ENCODE assay signal across 8 cellular contexts in the genomic region with DNA sequence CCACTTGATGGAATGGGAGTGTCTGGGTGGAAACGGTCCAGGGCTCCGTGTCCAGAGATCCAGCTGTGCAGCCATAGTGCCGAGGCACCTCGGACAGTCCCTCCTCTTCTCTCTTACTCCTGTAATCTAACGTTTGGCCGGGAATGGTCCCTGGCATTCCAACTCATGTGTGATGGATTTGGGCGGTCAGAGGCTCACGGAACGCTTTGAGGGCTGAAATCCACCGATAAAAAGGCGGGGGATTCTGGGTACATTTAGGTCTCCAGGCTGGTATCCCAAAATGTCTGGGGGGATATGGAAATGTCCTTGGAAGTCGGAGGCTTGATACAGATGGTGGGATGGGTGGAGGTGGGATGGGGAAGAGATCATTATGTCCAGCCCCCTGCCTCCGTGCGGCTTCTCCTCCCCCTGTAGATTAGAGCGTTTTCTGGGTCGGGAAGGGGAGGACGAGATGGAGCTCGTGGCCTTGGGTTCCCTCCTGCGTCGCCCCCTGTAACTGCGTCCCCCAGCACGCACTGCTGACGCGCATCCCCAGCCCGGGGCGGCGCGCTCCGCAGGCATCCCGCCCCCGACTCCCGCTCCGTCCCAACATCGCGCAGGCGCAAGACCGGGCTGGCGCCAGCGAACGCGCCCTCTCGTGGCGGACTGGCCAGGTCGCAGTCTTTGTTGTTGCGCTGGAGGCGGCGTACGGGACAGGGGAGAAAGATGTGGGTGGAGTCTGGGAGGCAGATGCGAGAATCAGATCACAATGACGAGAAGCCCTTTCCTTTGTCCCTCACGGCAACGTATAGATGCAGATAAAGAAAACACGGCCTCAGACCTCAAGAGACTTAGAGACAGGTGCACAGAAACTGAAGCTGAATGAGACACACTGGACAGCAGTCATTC. TPM values are rescaled to one million over a fixed set of nuclear protein-coding genes. Genes with fewer than 3 reads are reported as not detected.
DNase-seq lines count a peak whose midpoint lies in the region; ATAC-seq and TF ChIP-seq lines count a peak whose summit lies in the region.

No MANE protein-coding gene starts in this region.

- H3K27me3 Mint-ChIP-seq in activated T-cell treated with anti-CD3 and anti-CD28 coated beads, Interleukin-2, amount 50 U/mL, for 72 hours (ENCODE audit: low read depth), result no peaks in the 10 kb centered on the region
- no peaks in the 10 kb centered on the region for H3K27me3 Mint-ChIP-seq in naive thymus-derived CD8-positive, alpha-beta T cell
- H3K27me3 Mint-ChIP-seq in stimulated activated memory B cell treated with anti-CD40 and anti-IgM and Interleukin-4, amounts not matched to agents 10 μg/mL and 1 μg/mL and 100 μg/mL, for 72 hours, result no peaks in the 10 kb centered on the region

- DNase-seq in DMS79 (lab: John Stamatoyannopoulos, UW), result peak; percentile 90
- DNase-seq in Kasumi-1 (lab: John Stamatoyannopoulos, UW), result peak; percentile 93 to 98
- DNase-seq in Peyer's patch, result peak; percentile 90 to 95 (median 94)
- DNase-seq in activated T-cell treated with anti-CD3 and anti-CD28 coated beads, Interleukin-2, amount 50 U/mL, for 72 hours, result peak; percentile 95 to 98
- DNase-seq in fibroblast of lung (ENCODE audit: low read depth in 2 of 2), result peak; percentile 82 to 87
- peak; percentile 92 to 99 (median 96) for DNase-seq in naive thymus-derived CD8-positive, alpha-beta T cell

- peak overlapping the region; percentile 23 to 64 (median 60) for H3K27ac ChIP-seq in Peyer's patch
- peak overlapping the region; percentile 71 for H3K27ac ChIP-seq in fibroblast of lung (ENCODE audit: insufficient read depth, low read length)

- POLR2A ChIA-PET in naive thymus-derived CD8-positive, alpha-beta T cell (lab: Charles Lee), result interaction anchor here (0.7 to 2.8 kb wide), 12 partner anchors 10 to 67 kb away, joined by 3 to 53 read pairs (median 4); a partner anchor contains a TSS

- TF ChIP-seq CTCF in Peyer's patch (IDR thresholded peaks at IDR 0.05) (peak; percentile 92 to 98 (median 98)), fibroblast of lung (conservative IDR thresholded peaks at IDR 0.05 in 1 of 2, IDR thresholded peaks at IDR 0.05 in 1 of 2; ENCODE audit: low read depth in 1 of 2, low read length in 2 of 2) (peak; percentile 69 to 80)

- H3K36me3 ChIP-seq in Peyer's patch (no peaks in the 10 kb centered on the region), fibroblast of lung (ENCODE audit: control insufficient read depth, insufficient read depth, low read length) (no peaks in the 10 kb centered on the region)

- peak; percentile 82 for ATAC-seq in GM21723 (IDR thresholded peaks at IDR 0.05; ENCODE audit: unreplicated experiment)
- peak; percentile 95 for ATAC-seq in activated T-cell treated with anti-CD3 and anti-CD28 coated beads, Interleukin-2, amount 50 U/mL, for 72 hours (replicated peaks in 1 of 2)
- ATAC-seq in naive thymus-derived CD8-positive, alpha-beta T cell, result peak; percentile 88 to 96
- peak; percentile 96 for ATAC-seq in stimulated activated memory B cell treated with anti-CD40 and anti-IgM and Interleukin-4, amounts not matched to agents 10 μg/mL and 1 μg/mL and 100 μg/mL, for 72 hours

- peaks cover 0 to 2% of the 10 kb centered on the region in 2 donors for H3K36me3 Mint-ChIP-seq in activated T-cell treated with anti-CD3 and anti-CD28 coated beads, Interleukin-2, amount 50 U/mL, for 72 hours (ENCODE audit: insufficient read depth in 2 of 2)
- no peaks in the 10 kb centered on the region for H3K36me3 Mint-ChIP-seq in naive thymus-derived CD8-positive, alpha-beta T cell
- H3K36me3 Mint-ChIP-seq in stimulated activated memory B cell treated with anti-CD40 and anti-IgM and Interleukin-4, amounts not matched to agents 10 μg/mL and 1 μg/mL and 100 μg/mL, for 72 hours, result no peaks in the 10 kb centered on the region

- peaks cover 0 to 14% (median 7%) of the 10 kb centered on the region in 4 donors for H3K4me1 ChIP-seq in Peyer's patch
- peaks cover 2% of the 10 kb centered on the region for H3K4me1 ChIP-seq in fibroblast of lung (ENCODE audit: control insufficient read depth, extremely low read depth, insufficient read depth, low read length)

- H3K9me3 Mint-ChIP-seq in activated T-cell treated with anti-CD3 and anti-CD28 coated beads, Interleukin-2, amount 50 U/mL, for 72 hours, result no peaks in the 10 kb centered on the region
- H3K9me3 Mint-ChIP-seq in naive thymus-derived CD8-positive, alpha-beta T cell, result no peaks in the 10 kb centered on the region
- H3K9me3 Mint-ChIP-seq in stimulated activated memory B cell treated with anti-CD40 and anti-IgM and Interleukin-4, amounts not matched to agents 10 μg/mL and 1 μg/mL and 100 μg/mL, for 72 hours, result no peaks in the 10 kb centered on the region

- peak overlapping the region; percentile 91 for H3K27ac Mint-ChIP-seq in activated T-cell treated with anti-CD3 and anti-CD28 coated beads, Interleukin-2, amount 50 U/mL, for 72 hours
- peak overlapping the region; percentile 86 to 98 (median 97) for H3K27ac Mint-ChIP-seq in naive thymus-derived CD8-positive, alpha-beta T cell
- peak overlapping the region; percentile 66 for H3K27ac Mint-ChIP-seq in stimulated activated memory B cell treated with anti-CD40 and anti-IgM and Interleukin-4, amounts not matched to agents 10 μg/mL and 1 μg/mL and 100 μg/mL, for 72 hours

- H3K4me2 ChIP-seq in fibroblast of lung (ENCODE audit: extremely low read depth, insufficient read depth, low read length), result peak overlapping the region; percentile 91

- H3K27me3 ChIP-seq in Peyer's patch (no peaks in the 10 kb centered on the region), fibroblast of lung (ENCODE audit: control insufficient read depth, insufficient read depth, low read length) (no peaks in the 10 kb centered on the region)

- TF ChIP-seq POLR2A in Peyer's patch (IDR thresholded peaks at IDR 0.05), result peak in 1 of 2 donors; percentile 11

- peak overlapping the region; percentile 79 for H2AFZ ChIP-seq in fibroblast of lung (ENCODE audit: low read length)

- H3K79me2 ChIP-seq in fibroblast of lung (ENCODE audit: control insufficient read depth, insufficient read depth, low read length), result no peaks in the 10 kb centered on the region

- H3K4me1 Mint-ChIP-seq in activated T-cell treated with anti-CD3 and anti-CD28 coated beads, Interleukin-2, amount 50 U/mL, for 72 hours (ENCODE audit: low read depth), result peaks cover 49% of the 10 kb centered on the region
- H3K4me1 Mint-ChIP-seq in naive thymus-derived CD8-positive, alpha-beta T cell, result peaks cover 22 to 50% (median 48%) of the 10 kb centered on the region in 4 donors
- peaks cover 40% of the 10 kb centered on the region for H3K4me1 Mint-ChIP-seq in stimulated activated memory B cell treated with anti-CD40 and anti-IgM and Interleukin-4, amounts not matched to agents 10 μg/mL and 1 μg/mL and 100 μg/mL, for 72 hours

- no peaks in the 10 kb centered on the region for H4K20me1 ChIP-seq in fibroblast of lung (ENCODE audit: control insufficient read depth, extremely low read depth, insufficient read depth, low read length)

- peak overlapping the region; percentile 81 to 83 for H3K4me3 Mint-ChIP-seq in activated T-cell treated with anti-CD3 and anti-CD28 coated beads, Interleukin-2, amount 50 U/mL, for 72 hours
- H3K4me3 Mint-ChIP-seq in naive thymus-derived CD8-positive, alpha-beta T cell, result peak overlapping the region; percentile 66 to 94 (median 82)
- peak overlapping the region; percentile 62 for H3K4me3 Mint-ChIP-seq in stimulated activated memory B cell treated with anti-CD40 and anti-IgM and Interleukin-4, amounts not matched to agents 10 μg/mL and 1 μg/mL and 100 μg/mL, for 72 hours

- H3K9ac ChIP-seq in fibroblast of lung (ENCODE audit: insufficient read depth, low read length), result peak overlapping the region; percentile 48

- peak overlapping the region; percentile 42 to 57 (median 45) for H3K4me3 ChIP-seq in Peyer's patch
- peak overlapping the region; percentile 55 to 77 (median 68) for H3K4me3 ChIP-seq in fibroblast of lung (replicated peaks in 1 of 4; ENCODE audit: control extremely low read depth in 1 of 4, insufficient read depth in 1 of 4, low read depth in 3 of 4, low read length in 4 of 4)

- no peaks in the 10 kb centered on the region for H3K9me3 ChIP-seq in Peyer's patch
- no peaks in the 10 kb centered on the region for H3K9me3 ChIP-seq in fibroblast of lung (ENCODE audit: control insufficient read depth, insufficient read depth, low read depth, low read length)

RNA-seq across cellular contexts. Expression of a gene that starts 4.5 kb away (rescaled TPM):
- total RNA-seq in Peyer's patch (1 to 10 TPM in 3 of 4 donors, not detected in 1; 2.9 to 3.5 (median 3.5) TPM), fibroblast of lung (4.1 and 4.3 TPM in 2 replicates)
- total RNA-seq in activated T-cell treated with anti-CD3 and anti-CD28 coated beads, Interleukin-2, amount 50 U/mL, for 72 hours, result 1 to 10 TPM; 1.7 to 2.3 TPM
- polyA plus RNA-seq in fibroblast of lung, result 1.4 and 1.6 TPM in 2 replicates
- polyA plus RNA-seq in fibroblast of lung (2012), result 5.2 and 8.8 TPM in 2 replicates
- polyA minus RNA-seq in fibroblast of lung (ENCODE audit: low replicate concordance), result 1.7 and 5.6 TPM in 2 replicates
- not detected for total RNA-seq in naive thymus-derived CD8-positive, alpha-beta T cell
- polyA plus RNA-seq in naive thymus-derived CD8-positive, alpha-beta T cell, result under 1 TPM in 1 of 3 donors, not detected in 2; 0.71 TPM

RNA-seq across cellular contexts. Expression of a gene that starts 10.8 kb away (rescaled TPM):
- 10 to 100 TPM; 18.0 to 40.4 (median 32.9) TPM for total RNA-seq in Peyer's patch
- total RNA-seq in activated T-cell treated with anti-CD3 and anti-CD28 coated beads, Interleukin-2, amount 50 U/mL, for 72 hours, result 100 to 1,000 TPM; 111 to 128 TPM
- 41.5 and 45.5 TPM in 2 replicates for total RNA-seq in fibroblast of lung
- 22.1 and 26.0 TPM in 2 replicates for polyA plus RNA-seq in fibroblast of lung
- 37.9 and 40.6 TPM in 2 replicates for polyA plus RNA-seq in fibroblast of lung (2012)
- 25.3 and 28.3 TPM in 2 replicates for polyA minus RNA-seq in fibroblast of lung (ENCODE audit: low replicate concordance)
- 10 to 100 TPM; 82.8 to 83.6 TPM for total RNA-seq in naive thymus-derived CD8-positive, alpha-beta T cell
- under 1 TPM; 0.29 to 0.84 (median 0.67) TPM for polyA plus RNA-seq in naive thymus-derived CD8-positive, alpha-beta T cell

RNA-seq across cellular contexts. Expression of a gene that starts 31.3 kb away (rescaled TPM):
- total RNA-seq in Peyer's patch, result 1 to 10 TPM in 2 of 4 donors, under 1 TPM in 2; 0.53 to 2.5 (median 1.0) TPM
- total RNA-seq in activated T-cell treated with anti-CD3 and anti-CD28 coated beads, Interleukin-2, amount 50 U/mL, for 72 hours, result 1 to 10 TPM; 3.3 to 6.9 TPM
- total RNA-seq in fibroblast of lung, result 2.1 and 2.3 TPM in 2 replicates
- 1.4 and 3.8 TPM in 2 replicates for polyA plus RNA-seq in fibroblast of lung
- 6.5 and 13.5 TPM in 2 replicates for polyA plus RNA-seq in fibroblast of lung (2012)
- 2.1 and 14.8 TPM in 2 replicates for polyA minus RNA-seq in fibroblast of lung (ENCODE audit: low replicate concordance)
- total RNA-seq in naive thymus-derived CD8-positive, alpha-beta T cell, result under 1 TPM in 1 of 2 experiments, not detected in 1; 0.30 TPM
- polyA plus RNA-seq in naive thymus-derived CD8-positive, alpha-beta T cell, result not detected

RNA-seq across cellular contexts. Expression of a gene that starts 40.2 kb away (rescaled TPM):
- total RNA-seq in Peyer's patch, result 100 to 1,000 TPM in 1 of 4 donors, 10 to 100 TPM in 3; 11.3 to 287 (median 31.9) TPM
- 10 to 100 TPM in 1 of 2 donors, 1 to 10 TPM in 1; 9.8 to 10.3 TPM for total RNA-seq in activated T-cell treated with anti-CD3 and anti-CD28 coated beads, Interleukin-2, amount 50 U/mL, for 72 hours
- total RNA-seq in fibroblast of lung, result 577 and 584 TPM in 2 replicates
- polyA plus RNA-seq in fibroblast of lung, result 541 and 604 TPM in 2 replicates
- polyA plus RNA-seq in fibroblast of lung (2012), result 2,129 and 2,873 TPM in 2 replicates
- polyA minus RNA-seq in fibroblast of lung (ENCODE audit: low replicate concordance), result 7,488 and 12,203 TPM in 2 replicates
- under 1 TPM; 0.44 to 0.83 TPM for total RNA-seq in naive thymus-derived CD8-positive, alpha-beta T cell
- polyA plus RNA-seq in naive thymus-derived CD8-positive, alpha-beta T cell, result not detected

Comparison
In these comparisons a context has a peak if more than half of its experiments do, and no peak if none do; other contexts are left out.
1. Peak in every context shown above with its lines: DNase-seq, ATAC-seq, H3K4me3 ChIP-seq and H3K27ac ChIP-seq.